1 cellular context compared by ENCODE assay signal in genomic region chr16:27114006-27114405, GRCh38.
TF ChIP-seq lines count a peak whose summit lies in the region.

No MANE protein-coding gene starts in this region.

TF ChIP-seq in SK-N-SH treated with all-trans-retinoic acid at 6 μM for 48 hours, 23 proteins besides CTCF, POLR2A, EP300 and RAD21:
- TF ChIP-seq TOX (CRISPR knock-in tag; IDR thresholded peaks at IDR 0.05; ENCODE audit: borderline replicate concordance) (no peak), ZFP30 (CRISPR knock-in tag; IDR thresholded peaks at IDR 0.05) (no peak), BACH2 (CRISPR knock-in tag; IDR thresholded peaks at IDR 0.05; ENCODE audit: borderline replicate concordance) (no peak), CREB5 (CRISPR knock-in tag; IDR thresholded peaks at IDR 0.05; ENCODE audit: low read depth) (no peak), PPARA (CRISPR knock-in tag; IDR thresholded peaks at IDR 0.05; ENCODE audit: borderline replicate concordance) (no peak), ZFP3 (CRISPR knock-in tag; IDR thresholded peaks at IDR 0.05) (no peak), POU6F1 (CRISPR knock-in tag; IDR thresholded peaks at IDR 0.05; ENCODE audit: borderline replicate concordance, low read depth) (no peak), ZNF70 (CRISPR knock-in tag; IDR thresholded peaks at IDR 0.05) (no peak), ISL1 (CRISPR knock-in tag; IDR thresholded peaks at IDR 0.05) (no peak), OSR1 (CRISPR knock-in tag; IDR thresholded peaks at IDR 0.05) (no peak), ZC3H10 (CRISPR knock-in tag; IDR thresholded peaks at IDR 0.05) (no peak), CSRNP3 (CRISPR knock-in tag; IDR thresholded peaks at IDR 0.05) (no peak)
